1 cellular context compared by ENCODE assay signal in the genomic region with DNA sequence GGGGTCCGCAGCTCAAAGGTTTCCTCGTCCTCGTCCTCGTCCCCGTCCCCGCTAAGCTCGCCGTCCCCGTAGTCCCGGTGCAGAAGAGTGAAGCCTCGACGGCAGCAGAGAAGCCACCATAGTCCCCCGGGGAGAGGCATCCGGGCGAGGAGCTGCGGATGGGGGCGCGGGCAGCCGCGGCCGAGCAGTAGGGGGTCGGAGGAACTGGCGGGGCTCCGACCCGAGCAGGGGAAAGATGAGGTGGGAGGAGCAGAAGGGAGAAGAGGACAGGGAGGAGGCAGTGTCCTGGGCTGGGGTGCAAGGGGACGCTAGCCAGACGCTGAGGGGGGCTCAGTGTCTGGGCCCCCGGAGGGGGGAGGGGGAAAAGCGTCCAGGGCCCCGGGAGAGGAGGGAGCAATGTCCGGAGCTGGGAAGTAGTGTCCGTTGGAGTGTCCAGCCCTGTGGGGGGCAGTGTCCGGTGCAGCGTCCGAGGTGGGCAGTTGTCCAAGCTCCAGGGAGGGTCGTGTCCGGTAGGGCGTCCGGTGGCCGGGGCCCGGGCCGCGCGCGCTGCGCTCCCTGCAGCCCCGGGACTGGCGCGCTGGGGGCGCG.
A peak's percentile ranks its signal among the peaks of the same experiment; 100 is the strongest.
TF ChIP-seq lines count a peak whose summit lies in the region.

A gene with protein sequence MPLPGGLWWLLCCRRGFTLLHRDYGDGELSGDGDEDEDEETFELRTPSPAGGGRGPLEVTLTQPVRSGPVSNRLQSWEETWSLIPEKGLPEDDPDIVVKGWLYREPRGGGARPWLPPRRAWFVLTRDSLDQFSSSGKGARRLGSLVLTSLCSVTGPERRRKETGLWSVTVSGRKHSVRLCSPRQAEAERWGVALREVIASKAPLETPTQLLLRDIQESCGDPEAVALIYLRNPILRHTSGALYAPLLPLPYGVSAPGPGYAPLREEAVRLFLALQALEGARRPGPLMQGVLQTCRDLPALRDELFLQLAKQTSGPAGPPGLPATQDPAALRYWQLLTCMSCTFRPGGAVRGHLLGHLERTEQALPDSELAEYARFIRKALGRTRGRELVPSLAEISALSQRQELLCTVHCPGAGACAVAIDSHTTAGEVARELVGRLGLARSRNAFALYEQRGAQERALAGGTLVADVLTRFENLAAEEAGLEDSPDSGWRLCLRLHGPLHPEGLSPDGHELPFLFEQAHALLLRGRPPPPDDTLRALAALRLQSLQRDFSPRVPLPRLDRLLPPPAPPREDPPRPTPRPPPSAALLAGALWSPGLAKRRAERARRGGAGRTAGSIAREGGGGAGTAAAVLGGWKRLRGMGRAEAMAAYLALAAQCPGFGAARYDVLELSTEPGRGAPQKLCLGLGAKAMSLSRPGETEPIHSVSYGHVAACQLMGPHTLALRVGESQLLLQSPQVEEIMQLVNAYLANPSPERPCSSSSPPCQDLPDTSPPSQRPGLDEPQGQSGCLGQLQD (minus strand): TSS at position 571 of the 588 bp plus-strand sequence. CDS start 431 bp downstream, at position 140.

TF ChIP-seq in HepG2, 621 proteins besides CTCF, POLR2A, EP300 and RAD21 (continued from another document):
- TF ChIP-seq, protein P1, sequence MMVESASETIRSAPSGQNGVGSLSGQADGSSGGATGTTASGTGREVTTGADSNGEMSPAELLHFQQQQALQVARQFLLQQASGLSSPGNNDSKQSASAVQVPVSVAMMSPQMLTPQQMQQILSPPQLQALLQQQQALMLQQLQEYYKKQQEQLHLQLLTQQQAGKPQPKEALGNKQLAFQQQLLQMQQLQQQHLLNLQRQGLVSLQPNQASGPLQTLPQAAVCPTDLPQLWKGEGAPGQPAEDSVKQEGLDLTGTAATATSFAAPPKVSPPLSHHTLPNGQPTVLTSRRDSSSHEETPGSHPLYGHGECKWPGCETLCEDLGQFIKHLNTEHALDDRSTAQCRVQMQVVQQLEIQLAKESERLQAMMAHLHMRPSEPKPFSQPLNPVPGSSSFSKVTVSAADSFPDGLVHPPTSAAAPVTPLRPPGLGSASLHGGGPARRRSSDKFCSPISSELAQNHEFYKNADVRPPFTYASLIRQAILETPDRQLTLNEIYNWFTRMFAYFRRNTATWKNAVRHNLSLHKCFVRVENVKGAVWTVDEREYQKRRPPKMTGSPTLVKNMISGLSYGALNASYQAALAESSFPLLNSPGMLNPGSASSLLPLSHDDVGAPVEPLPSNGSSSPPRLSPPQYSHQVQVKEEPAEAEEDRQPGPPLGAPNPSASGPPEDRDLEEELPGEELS (CRISPR knock-in tag; IDR thresholded peaks at IDR 0.05), result peak; percentile 10; the same call in 1 of the 2 replicates
- TF ChIP-seq, protein P2, sequence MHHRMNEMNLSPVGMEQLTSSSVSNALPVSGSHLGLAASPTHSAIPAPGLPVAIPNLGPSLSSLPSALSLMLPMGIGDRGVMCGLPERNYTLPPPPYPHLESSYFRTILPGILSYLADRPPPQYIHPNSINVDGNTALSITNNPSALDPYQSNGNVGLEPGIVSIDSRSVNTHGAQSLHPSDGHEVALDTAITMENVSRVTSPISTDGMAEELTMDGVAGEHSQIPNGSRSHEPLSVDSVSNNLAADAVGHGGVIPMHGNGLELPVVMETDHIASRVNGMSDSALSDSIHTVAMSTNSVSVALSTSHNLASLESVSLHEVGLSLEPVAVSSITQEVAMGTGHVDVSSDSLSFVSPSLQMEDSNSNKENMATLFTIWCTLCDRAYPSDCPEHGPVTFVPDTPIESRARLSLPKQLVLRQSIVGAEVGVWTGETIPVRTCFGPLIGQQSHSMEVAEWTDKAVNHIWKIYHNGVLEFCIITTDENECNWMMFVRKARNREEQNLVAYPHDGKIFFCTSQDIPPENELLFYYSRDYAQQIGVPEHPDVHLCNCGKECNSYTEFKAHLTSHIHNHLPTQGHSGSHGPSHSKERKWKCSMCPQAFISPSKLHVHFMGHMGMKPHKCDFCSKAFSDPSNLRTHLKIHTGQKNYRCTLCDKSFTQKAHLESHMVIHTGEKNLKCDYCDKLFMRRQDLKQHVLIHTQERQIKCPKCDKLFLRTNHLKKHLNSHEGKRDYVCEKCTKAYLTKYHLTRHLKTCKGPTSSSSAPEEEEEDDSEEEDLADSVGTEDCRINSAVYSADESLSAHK (CRISPR knock-in tag; IDR thresholded peaks at IDR 0.05; ENCODE audit: borderline replicate concordance), result no peak
- 0 out of 2 replicates have a peak, but pooled peaks have one; percentile 40 for TF ChIP-seq ZIK1 (CRISPR knock-in tag; IDR thresholded peaks at IDR 0.05; ENCODE audit: borderline replicate concordance, low read depth)
- no peak for TF ChIP-seq SYNCRIP (IDR thresholded peaks at IDR 0.05; ENCODE audit: insufficient read depth, low read depth, low read length)
- TF ChIP-seq SIN3A (IDR thresholded peaks at IDR 0.05; ENCODE audit: borderline replicate concordance, low read depth, low read length), result peak; percentile 88; the same call in 1 of the 2 replicates
- TF ChIP-seq ZNF546 (CRISPR knock-in tag; conservative IDR thresholded peaks at IDR 0.05), result 0 out of 2 replicates have a peak, but pooled peaks have one; percentile 8
- TF ChIP-seq, protein P3, sequence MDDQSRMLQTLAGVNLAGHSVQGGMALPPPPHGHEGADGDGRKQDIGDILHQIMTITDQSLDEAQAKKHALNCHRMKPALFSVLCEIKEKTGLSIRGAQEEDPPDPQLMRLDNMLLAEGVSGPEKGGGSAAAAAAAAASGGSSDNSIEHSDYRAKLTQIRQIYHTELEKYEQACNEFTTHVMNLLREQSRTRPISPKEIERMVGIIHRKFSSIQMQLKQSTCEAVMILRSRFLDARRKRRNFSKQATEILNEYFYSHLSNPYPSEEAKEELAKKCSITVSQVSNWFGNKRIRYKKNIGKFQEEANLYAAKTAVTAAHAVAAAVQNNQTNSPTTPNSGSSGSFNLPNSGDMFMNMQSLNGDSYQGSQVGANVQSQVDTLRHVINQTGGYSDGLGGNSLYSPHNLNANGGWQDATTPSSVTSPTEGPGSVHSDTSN (CRISPR knock-in tag; IDR thresholded peaks at IDR 0.05; ENCODE audit: borderline replicate concordance), result no peak
